ENCODE assay signal across 1 cellular context in genomic region chr9:15268317-15268716, GRCh38.
TF ChIP-seq lines count a peak whose summit lies in the region.

No MANE protein-coding gene starts in this region.

TF ChIP-seq in GM12878, 131 proteins besides CTCF, POLR2A, EP300 and RAD21:
- TF ChIP-seq SMARCA5 (IDR thresholded peaks at IDR 0.05) (no peak), USF2 (IDR thresholded peaks at IDR 0.05; ENCODE audit: borderline replicate concordance, low read depth, low read length) (no peak), SPI1 (IDR thresholded peaks at IDR 0.05; ENCODE audit: borderline replicate concordance, insufficient read depth, low read depth, low read length) (no peak), ETV6 (conservative IDR thresholded peaks at IDR 0.05 in 1 of 2, IDR thresholded peaks at IDR 0.05 in 1 of 2; ENCODE audit: borderline replicate concordance in 1 of 2, low read depth in 1 of 2) (no peak), ZNF274 (IDR thresholded peaks at IDR 0.05; ENCODE audit: insufficient read depth, insufficient read length) (no peak), BHLHE40 (IDR thresholded peaks at IDR 0.05; ENCODE audit: borderline replicate concordance in 1 of 2, low read depth in 2 of 2, low read length in 1 of 2) (no peak), IRF4 (IDR thresholded peaks at IDR 0.05; ENCODE audit: low read depth, low read length) (no peak), MYB (IDR thresholded peaks at IDR 0.05; ENCODE audit: borderline replicate concordance, low read depth, low read length) (no peak), ATF3 (IDR thresholded peaks at IDR 0.05; ENCODE audit: borderline replicate concordance, extremely low read depth, low read depth, low read length) (no peak), STAT1 (conservative IDR thresholded peaks at IDR 0.05) (no peak), POLR2AphosphoS5 (IDR thresholded peaks at IDR 0.05; ENCODE audit: low read length) (no peak), KAT2A (conservative IDR thresholded peaks at IDR 0.05; ENCODE audit: control insufficient read depth, low read depth, low read length) (no peak), SREBF1 (IDR thresholded peaks at IDR 0.05; ENCODE audit: low read length) (no peak), POU2F2 (IDR thresholded peaks at IDR 0.05; ENCODE audit: borderline replicate concordance, low read depth, low read length) (no peak), TAF1 (IDR thresholded peaks at IDR 0.05; ENCODE audit: borderline replicate concordance, low read depth, low read length) (no peak), RFX5 (IDR thresholded peaks at IDR 0.05; ENCODE audit: low read depth, low read length) (no peak), MTA2 (IDR thresholded peaks at IDR 0.05; ENCODE audit: low read depth) (no peak)
